In the genomic region with DNA sequence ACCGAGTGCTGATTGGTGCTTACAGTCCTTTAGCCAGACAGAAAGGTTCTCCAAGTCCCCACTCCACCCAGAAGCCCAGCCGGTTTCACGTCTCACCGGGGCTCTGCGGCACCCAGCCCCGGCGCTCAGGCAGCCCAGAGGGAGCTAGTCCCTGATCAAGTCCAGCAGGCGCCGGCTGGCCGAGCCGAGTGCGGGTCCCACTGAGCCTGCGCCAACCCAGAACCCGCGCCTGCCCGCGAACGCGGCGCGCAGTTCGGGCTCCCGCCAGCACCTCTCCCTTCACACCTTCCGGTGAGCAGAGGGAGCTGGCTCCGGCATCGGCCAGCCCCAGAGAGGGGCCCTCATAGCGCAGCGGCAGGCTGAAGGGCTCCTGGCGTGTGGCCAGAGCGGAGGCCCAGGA, we compare ENCODE assay signal across 7 cellular contexts.
DNase-seq lines count a peak whose midpoint lies in the region; ATAC-seq and TF ChIP-seq lines count a peak whose summit lies in the region.
"Not testable (repeated sequence)": the region's sequence is repeated elsewhere in the genome, so short reads cannot be mapped to it uniquely, and the experiment has no call there.

No MANE protein-coding gene starts in this region.

- POLR2A ChIA-PET in WTC11 (lab: Charles Lee); naive thymus-derived CD4-positive, alpha-beta T cell (lab: Charles Lee): not testable (repeated sequence)

- H3K27ac ChIP-seq in H9 (ENCODE audit: insufficient read length, low read depth, low read length); naive thymus-derived CD4-positive, alpha-beta T cell (ENCODE audit: low read depth, low read length); spleen: not testable (repeated sequence)

- not testable (repeated sequence) for H3K36me3 Mint-ChIP-seq in H9 (ENCODE audit: insufficient read depth in 1 of 3, low read depth in 3 of 3); WTC11; chondrocyte (ENCODE audit: low read depth); naive thymus-derived CD4-positive, alpha-beta T cell

- H2AFZ ChIP-seq in H9 (ENCODE audit: low read length) = not testable (repeated sequence)

- H3K27me3 ChIP-seq in H9 (ENCODE audit: insufficient read depth, low read length); naive thymus-derived CD4-positive, alpha-beta T cell (ENCODE audit: control insufficient read depth in 2 of 2, insufficient read depth in 2 of 2, low read length in 2 of 2); spleen (replicated peaks in 1 of 7): not testable (repeated sequence)

- not testable (repeated sequence) for H2BK15ac ChIP-seq in H9 (ENCODE audit: low read depth, low read length)

- H3K4me1 ChIP-seq in H9 (ENCODE audit: insufficient read depth, low read length); naive thymus-derived CD4-positive, alpha-beta T cell (ENCODE audit: control insufficient read depth in 2 of 2, insufficient read depth in 2 of 2, low read length in 2 of 2); spleen: not testable (repeated sequence)

- not testable (repeated sequence) for H2BK5ac ChIP-seq in H9 (ENCODE audit: insufficient read length, low read length)

- H3K18ac ChIP-seq in H9 (ENCODE audit: insufficient read length, low read depth, low read length) = not testable (repeated sequence)

- DNase-seq in H9 (peak; percentile 24), chondrocyte (ENCODE audit: low spot score) (peak; percentile 81), Right ventricle myocardium inferior (ENCODE audit: missing footprints) (peak; percentile 35), spleen (peak; percentile 65)
- not testable (repeated sequence) for DNase-seq in WTC11 (ENCODE audit: low spot score); naive thymus-derived CD4-positive, alpha-beta T cell; stimulated activated naive CD8-positive, alpha-beta T cell treated with anti-CD3 and anti-CD28 coated beads, Interleukin-15, Interleukin-2, amounts not matched to agents 100 U/mL and 50 U/mL, for 24 hours

- H3K14ac ChIP-seq in H9 (ENCODE audit: insufficient read depth, low read length) = not testable (repeated sequence)

- not testable (repeated sequence) for H3K9me3 Mint-ChIP-seq in H9; WTC11; chondrocyte (ENCODE audit: low read depth); naive thymus-derived CD4-positive, alpha-beta T cell

- not testable (repeated sequence) for H4K91ac ChIP-seq in H9 (ENCODE audit: insufficient read length, low read depth, low read length)

- ATAC-seq in WTC11 = peak; percentile 30; the same call in 1 of the 2 replicates
- ATAC-seq in Right ventricle myocardium inferior = not testable (repeated sequence)
- peak; percentile 24 for ATAC-seq in naive thymus-derived CD4-positive, alpha-beta T cell
- peak; percentile 28 for ATAC-seq in stimulated activated naive CD8-positive, alpha-beta T cell treated with anti-CD3 and anti-CD28 coated beads, Interleukin-15, Interleukin-2, amounts not matched to agents 100 U/mL and 50 U/mL, for 24 hours

- H3K23me2 ChIP-seq in H9 (ENCODE audit: insufficient read length, low read depth, low read length, poor library complexity, severe bottlenecking) = not testable (repeated sequence)

- not testable (repeated sequence) for H3K9me3 ChIP-seq in H9 (ENCODE audit: control insufficient read depth, low read depth, low read length); naive thymus-derived CD4-positive, alpha-beta T cell (ENCODE audit: control insufficient read depth in 2 of 3, low read length in 3 of 3); spleen

- not testable (repeated sequence) for H4K5ac ChIP-seq in H9 (ENCODE audit: insufficient read length, low read depth, low read length)

- CTCF ChIA-PET in WTC11 (lab: Charles Lee); naive thymus-derived CD4-positive, alpha-beta T cell (lab: Charles Lee): not testable (repeated sequence)

- not testable (repeated sequence) for H3K4me1 Mint-ChIP-seq in H9; WTC11; chondrocyte (ENCODE audit: low read depth); naive thymus-derived CD4-positive, alpha-beta T cell

- not testable (repeated sequence) for H2BK120ac ChIP-seq in H9 (ENCODE audit: low read depth, low read length, poor library complexity, severe bottlenecking)

- H2AK5ac ChIP-seq in H9 (ENCODE audit: insufficient read length, low read length) = not testable (repeated sequence)

- not testable (repeated sequence) for H3K36me3 ChIP-seq in naive thymus-derived CD4-positive, alpha-beta T cell (ENCODE audit: control insufficient read depth in 2 of 3, insufficient read depth in 3 of 3, low read length in 3 of 3); spleen

- H3K56ac ChIP-seq in H9 (ENCODE audit: insufficient read length, low read depth, low read length) = not testable (repeated sequence)

- H2BK12ac ChIP-seq in H9 (ENCODE audit: insufficient read length, low read depth, low read length) = not testable (repeated sequence)

- H3K4me3 Mint-ChIP-seq in H9; WTC11; chondrocyte (ENCODE audit: unreplicated experiment); naive thymus-derived CD4-positive, alpha-beta T cell: not testable (repeated sequence)

- H3T11ph ChIP-seq in H9 (ENCODE audit: low read length) = not testable (repeated sequence)

- H3K79me1 ChIP-seq in H9 (ENCODE audit: insufficient read depth, low read depth, low read length, poor library complexity, severe bottlenecking) = not testable (repeated sequence)

- H3K4ac ChIP-seq in H9 (ENCODE audit: low read depth, low read length) = not testable (repeated sequence)

- TF ChIP-seq POLR2A in spleen (IDR thresholded peaks at IDR 0.05) = not testable (repeated sequence)

- not testable (repeated sequence) for H3K27me3 Mint-ChIP-seq in H9 (ENCODE audit: low read depth); WTC11 (ENCODE audit: low read depth); chondrocyte (ENCODE audit: low read depth); naive thymus-derived CD4-positive, alpha-beta T cell

- not testable (repeated sequence) for H3K23ac ChIP-seq in H9 (ENCODE audit: insufficient read length, low read depth, low read length)

- H4K20me1 ChIP-seq in H9 (ENCODE audit: control insufficient read depth, insufficient read depth, insufficient read length) = not testable (repeated sequence)

- not testable (repeated sequence) for H2BK20ac ChIP-seq in H9 (ENCODE audit: low read depth, low read length, poor library complexity, severe bottlenecking)

- not testable (repeated sequence) for H4K8ac ChIP-seq in H9 (replicated peaks; ENCODE audit: insufficient read length, low read depth, low read length)

- not testable (repeated sequence) for H3K4me3 ChIP-seq in naive thymus-derived CD4-positive, alpha-beta T cell (ENCODE audit: low read length); spleen

- WGBS in H9 (ENCODE audit: extremely low coverage, insufficient read length, low lambda C conversion rate) = no CpG with 5 or more reads among the region's 30 CpGs
- WGBS in spleen, 5 donors = 94 to 98% (median 96%) methylated on average over 14 to 23 of the region's 30 CpGs; no CpG with 5 or more reads in 1 of the 5 donors

- H3K79me2 ChIP-seq in H9 (ENCODE audit: insufficient read depth, low read length) = not testable (repeated sequence)

- intact Hi-C loops in Right ventricle myocardium inferior (cut with DNase I); naive thymus-derived CD4-positive, alpha-beta T cell (cut with micrococcal nuclease); spleen (cut with DNase I; ENCODE audit: low total_unique reads): not testable (repeated sequence)

- H3K4me2 ChIP-seq in H9 (ENCODE audit: insufficient read depth, insufficient read length, low read length) = not testable (repeated sequence)

- H3K27ac Mint-ChIP-seq in H9; WTC11; chondrocyte (ENCODE audit: unreplicated experiment); naive thymus-derived CD4-positive, alpha-beta T cell: not testable (repeated sequence)

- not testable (repeated sequence) for H3K9ac ChIP-seq in H9 (ENCODE audit: extremely low read depth, insufficient read length, low read length)

- not testable (repeated sequence) for TF ChIP-seq CTCF in H9 (conservative IDR thresholded peaks at IDR 0.05); WTC11 (IDR thresholded peaks at IDR 0.05); chondrocyte (IDR thresholded peaks at IDR 0.05); spleen (IDR thresholded peaks at IDR 0.05 in 8 of 11, conservative IDR thresholded peaks at IDR 0.05 in 3 of 11)
